In genomic region chr3:143132246-143132980, GRCh38 we compare ENCODE assay signal across 27 cellular contexts. TPM values are rescaled to one million over a fixed set of nuclear protein-coding genes. Genes with fewer than 3 reads are reported as not detected.
A peak's percentile ranks its signal among the peaks of the same experiment; 100 is the strongest.
DNase-seq lines count a peak whose midpoint lies in the region; ATAC-seq and TF ChIP-seq lines count a peak whose summit lies in the region.
"Had no signal": no experiment of that assay in that cellular context is flagged by ENCODE, and none has a peak within 500 bp of the region (broad histone marks: within the 10 kb centered on the region; RNA-seq: fewer than 3 reads in every experiment).

No MANE protein-coding gene starts in this region.

- H3K4me3 ChIP-seq in esophagus muscularis mucosa: no peak overlapping the region
- H3K4me3 ChIP-seq: BLaER1, PC-9, SK-N-MC had no signal

- ATAC-seq in activated CD4-positive, CD25-positive, alpha-beta regulatory T cell treated with anti-CD3 and anti-CD28 coated beads, Interleukin-2, amount 50 U/mL, for 24 hours: peak; percentile 48 to 75
- peak; percentile 39 for ATAC-seq in stimulated activated naive CD8-positive, alpha-beta T cell treated with anti-CD3 and anti-CD28 coated beads, Interleukin-15, Interleukin-2, amounts not matched to agents 100 U/mL and 50 U/mL, for 24 hours
- no peak for ATAC-seq in stimulated activated naive CD8-positive, alpha-beta T cell treated with anti-CD3 and anti-CD28 coated beads, Interleukin-15, amount 100 ng/mL, for 72 hours
- ATAC-seq in sciatic nerve (no peak), GM21717 (IDR thresholded peaks at IDR 0.05; ENCODE audit: unreplicated experiment) (no peak)

- no peak for TF ChIP-seq EP300 in esophagus muscularis mucosa (IDR thresholded peaks at IDR 0.05)

- CTCF ChIA-PET in RWPE1 (lab: Yijun Ruan, JAX): no interaction called here

- no peaks in the 10 kb centered on the region for H3K9me3 ChIP-seq in esophagus muscularis mucosa
- H3K9me3 ChIP-seq: BLaER1 had no signal

- no peaks in the 10 kb centered on the region for H3K36me3 ChIP-seq in esophagus muscularis mucosa
- H3K36me3 ChIP-seq: BLaER1 had no signal

- no peak overlapping the region for H3K4me3 Mint-ChIP-seq in stimulated activated naive CD8-positive, alpha-beta T cell treated with anti-CD3 and anti-CD28 coated beads, Interleukin-15, amount 100 ng/mL, for 72 hours
- H3K4me3 Mint-ChIP-seq: CD4-positive, alpha-beta T cell had no signal

- POLR2A ChIA-PET in RWPE1 (lab: Yijun Ruan, JAX; ENCODE audit: low non-redundant PET): no interaction called here

- no peaks in the 10 kb centered on the region for H3K27me3 Mint-ChIP-seq in stimulated activated naive CD8-positive, alpha-beta T cell treated with anti-CD3 and anti-CD28 coated beads, Interleukin-15, amount 100 ng/mL, for 72 hours
- H3K27me3 Mint-ChIP-seq: CD4-positive, alpha-beta T cell had no signal

- H3K4me1 ChIP-seq in esophagus muscularis mucosa: no peaks in the 10 kb centered on the region
- H3K4me1 ChIP-seq: BLaER1 had no signal

- H3K27me3 ChIP-seq in esophagus muscularis mucosa: peaks cover 0 to 7% (median 0%) of the 10 kb centered on the region in 4 donors
- H3K27me3 ChIP-seq: BLaER1 had no signal

- H3K27ac Mint-ChIP-seq in stimulated activated naive CD8-positive, alpha-beta T cell treated with anti-CD3 and anti-CD28 coated beads, Interleukin-15, amount 100 ng/mL, for 72 hours: no peak overlapping the region
- H3K27ac Mint-ChIP-seq: CD4-positive, alpha-beta T cell had no signal

- TF ChIP-seq POLR2A in esophagus muscularis mucosa (IDR thresholded peaks at IDR 0.05; ENCODE audit: low read depth): no peak

- intact Hi-C loops in esophagus muscularis mucosa (cut with DNase I): no loop called here
- intact Hi-C loops in sciatic nerve (cut with DNase I): no loop called here

- H3K4me1 Mint-ChIP-seq in stimulated activated naive CD8-positive, alpha-beta T cell treated with anti-CD3 and anti-CD28 coated beads, Interleukin-15, amount 100 ng/mL, for 72 hours: peaks cover 36% of the 10 kb centered on the region

- peaks cover 0 to 15% of the 10 kb centered on the region in 2 donors for H3K9me3 Mint-ChIP-seq in stimulated activated naive CD8-positive, alpha-beta T cell treated with anti-CD3 and anti-CD28 coated beads, Interleukin-15, amount 100 ng/mL, for 72 hours
- H3K9me3 Mint-ChIP-seq: CD4-positive, alpha-beta T cell had no signal

- TF ChIP-seq CTCF in esophagus muscularis mucosa (IDR thresholded peaks at IDR 0.05) (no peak), RWPE1 (conservative IDR thresholded peaks at IDR 0.05; ENCODE audit: low read depth) (no peak)

- H3K27ac ChIP-seq in esophagus muscularis mucosa (replicated peaks in 1 of 4) (no peak overlapping the region), RWPE1 (no peak overlapping the region)
- H3K27ac ChIP-seq: 22Rv1, BLaER1, PC-9, SK-N-MC had no signal

- 88% methylated on average over 3 of the region's 3 CpGs for WGBS in esophagus muscularis mucosa

- DNase-seq in activated CD4-positive, CD25-positive, alpha-beta regulatory T cell (lab: John Stamatoyannopoulos, UW): no peak
- no peak for DNase-seq in stimulated activated naive CD8-positive, alpha-beta T cell treated with anti-CD3 and anti-CD28 coated beads, Interleukin-15, Interleukin-2, amounts not matched to agents 100 U/mL and 50 U/mL, for 24 hours
- DNase-seq in stimulated activated naive CD8-positive, alpha-beta T cell treated with anti-CD3 and anti-CD28 coated beads, Interleukin-15, amount 100 ng/mL, for 72 hours: no peak
- peak; percentile 39 for DNase-seq in esophagus muscularis mucosa (ENCODE audit: extremely low spot score)
- no peak for DNase-seq in sciatic nerve (ENCODE audit: low spot score)
- DNase-seq in RWPE1 (ENCODE audit: low spot score): no peak
- DNase-seq: ACHN; CD4-positive, alpha-beta T cell; COR-L47; DMS79; H7; KBM-7; MM.1S; NCI-H1048; NCI-H1436 treated with DMSO at 0.1 percent for 48 hours; NCI-H1930; NCI-H2227 treated with DMSO at 0.1 percent for 48 hours; NCI-H510A treated with DMSO at 0.1 percent for 48 hours; NCI-H748 treated with DMSO at 0.1 percent for 48 hours; PC-9; RPMI8226; SHP77 treated with DMSO at 0.1 percent for 48 hours had no signal

RNA-seq across cellular contexts. Expression of gene CHST2, which starts 12.8 kb away (rescaled TPM):
- 10 to 100 TPM in 2 of 4 donors, 1 to 10 TPM in 2; 3.3 to 10.8 (median 10.2) TPM for total RNA-seq in esophagus muscularis mucosa
- 37.1 TPM for total RNA-seq in sciatic nerve

Comparison
In these comparisons a context has a peak if more than half of its experiments do, and no peak if none do; other contexts are left out.
1. ATAC-seq: peak in activated CD4-positive, CD25-positive, alpha-beta regulatory T cell treated with anti-CD3 and anti-CD28 coated beads, Interleukin-2, amount 50 U/mL, for 24 hours (2 of 2) and stimulated activated naive CD8-positive, alpha-beta T cell treated with anti-CD3 and anti-CD28 coated beads, Interleukin-15, Interleukin-2, amounts not matched to agents 100 U/mL and 50 U/mL, for 24 hours (single experiment); none in stimulated activated naive CD8-positive, alpha-beta T cell treated with anti-CD3 and anti-CD28 coated beads, Interleukin-15, amount 100 ng/mL, for 72 hours (single experiment), sciatic nerve (single experiment) and GM21717 (single experiment).